Comparison of ENCODE assay signal across 8 cellular contexts in the genomic region with DNA sequence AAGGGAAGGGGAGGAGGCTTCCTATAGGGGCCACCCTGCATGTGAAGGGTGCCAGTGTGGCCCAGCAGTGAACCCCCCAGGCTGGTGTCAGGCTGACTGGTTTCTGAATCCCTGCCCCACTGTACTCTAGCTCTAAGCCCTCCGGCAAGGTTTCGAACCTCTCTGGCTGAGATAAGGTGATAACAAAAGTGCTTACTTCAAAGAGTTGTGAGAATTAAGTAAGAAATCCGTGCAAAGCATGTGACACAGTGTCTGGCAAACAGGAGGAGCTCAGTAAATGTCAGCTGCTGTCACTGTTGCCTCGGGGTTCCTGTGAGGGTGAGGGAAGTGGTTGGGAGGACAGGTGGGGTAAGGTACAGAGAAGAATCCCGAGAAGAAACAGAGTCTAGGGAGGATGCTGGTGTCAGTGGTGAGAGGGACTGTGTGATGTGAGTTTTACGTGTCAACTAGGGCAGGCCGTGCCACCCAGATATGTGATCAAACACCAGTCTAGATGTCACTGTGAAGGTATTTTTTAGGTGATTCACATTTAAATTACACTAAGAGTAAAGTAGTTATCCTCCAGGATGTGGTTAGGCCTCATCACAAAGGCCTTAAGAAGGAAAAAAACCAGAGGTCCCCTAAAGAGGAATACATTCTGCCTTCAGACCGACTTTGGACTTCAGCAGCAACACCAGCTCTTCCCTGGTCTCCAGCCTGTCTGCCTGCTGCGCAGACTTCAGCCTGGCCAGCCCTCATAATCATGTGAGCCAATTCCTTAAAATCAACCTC.
DNase-seq lines count a peak whose midpoint lies in the region; ATAC-seq and TF ChIP-seq lines count a peak whose summit lies in the region.

No MANE protein-coding gene starts in this region.

- H3K36me3 Mint-ChIP-seq in activated T-helper 1 cell treated with anti-CD3 and anti-CD28 coated beads, Interleukin-12 subunit alpha, Interleukin-12 subunit beta, Interleukin-2, Interleukin-4 antibody, amounts not matched to agents 30 ng/mL and 10 ng/mL and 1 ng/mL, durations not matched to agents 14 hours and 24 hours and 36 hours (ENCODE audit: low read depth) = no peaks in the 10 kb centered on the region

- H3K9me3 ChIP-seq in RWPE2 (ENCODE audit: severe bottlenecking) (no peaks in the 10 kb centered on the region), mesodermal cell (ENCODE audit: control insufficient read depth, low read length) (no peaks in the 10 kb centered on the region), adrenal gland (replicated peaks in 1 of 3) (no peaks in the 10 kb centered on the region)

- H3K27ac Mint-ChIP-seq in activated T-helper 1 cell treated with anti-CD3 and anti-CD28 coated beads, Interleukin-12 subunit alpha, Interleukin-12 subunit beta, Interleukin-2, Interleukin-4 antibody, amounts not matched to agents 30 ng/mL and 10 ng/mL and 1 ng/mL, durations not matched to agents 14 hours and 24 hours and 36 hours = peak overlapping the region; percentile 72

- H3K4me1 ChIP-seq in RWPE2 (ENCODE audit: insufficient read depth, poor library complexity, severe bottlenecking) = no peaks in the 10 kb centered on the region
- H3K4me1 ChIP-seq in mesodermal cell (ENCODE audit: control insufficient read depth, insufficient read depth, low read length, poor library complexity, severe bottlenecking) = peaks cover 5% of the 10 kb centered on the region
- peaks cover 0 to 3% of the 10 kb centered on the region in 2 donors for H3K4me1 ChIP-seq in adrenal gland (replicated peaks in 1 of 2)

- no peak for TF ChIP-seq POLR2A in adrenal gland (IDR thresholded peaks at IDR 0.05)
- no peak for TF ChIP-seq POLR2A in lower leg skin (IDR thresholded peaks at IDR 0.05)

- intact Hi-C loops in activated T-helper 1 cell treated with anti-CD3 and anti-CD28 coated beads, Interleukin-12 subunit alpha, Interleukin-12 subunit beta, Interleukin-2, Interleukin-4 antibody, amounts not matched to agents 30 ng/mL and 10 ng/mL and 1 ng/mL, durations not matched to agents 14 hours and 24 hours and 36 hours (cut with micrococcal nuclease) = loop anchor here (1.0 to 2.0 kb wide), 2 partner anchors 27 to 40 kb away; no protein-coding TSS in a partner anchor
- intact Hi-C loops in adrenal gland (cut with DNase I) (no loop called here), lower leg skin (cut with DNase I; ENCODE audit: low total_unique reads) (no loop called here)

- no peaks in the 10 kb centered on the region for H3K36me3 ChIP-seq in RWPE2 (ENCODE audit: low read depth)
- H3K36me3 ChIP-seq in mesodermal cell (ENCODE audit: control insufficient read depth, insufficient read depth, low read length) = no peaks in the 10 kb centered on the region
- H3K36me3 ChIP-seq in adrenal gland (replicated peaks in 1 of 2) = no peaks in the 10 kb centered on the region

- H3K4me1 Mint-ChIP-seq in activated T-helper 1 cell treated with anti-CD3 and anti-CD28 coated beads, Interleukin-12 subunit alpha, Interleukin-12 subunit beta, Interleukin-2, Interleukin-4 antibody, amounts not matched to agents 30 ng/mL and 10 ng/mL and 1 ng/mL, durations not matched to agents 14 hours and 24 hours and 36 hours (ENCODE audit: low read depth) = peaks cover 21% of the 10 kb centered on the region

- peak overlapping the region; percentile 60 for H3K4me3 Mint-ChIP-seq in activated T-helper 1 cell treated with anti-CD3 and anti-CD28 coated beads, Interleukin-12 subunit alpha, Interleukin-12 subunit beta, Interleukin-2, Interleukin-4 antibody, amounts not matched to agents 30 ng/mL and 10 ng/mL and 1 ng/mL, durations not matched to agents 14 hours and 24 hours and 36 hours

- no peaks in the 10 kb centered on the region for H3K27me3 Mint-ChIP-seq in activated T-helper 1 cell treated with anti-CD3 and anti-CD28 coated beads, Interleukin-12 subunit alpha, Interleukin-12 subunit beta, Interleukin-2, Interleukin-4 antibody, amounts not matched to agents 30 ng/mL and 10 ng/mL and 1 ng/mL, durations not matched to agents 14 hours and 24 hours and 36 hours (ENCODE audit: insufficient read depth)

- peak; percentile 35; the same call in 2 of the 3 replicates for ATAC-seq in RWPE2 (ENCODE audit: low read depth)

- H3K27me3 ChIP-seq in RWPE2 (ENCODE audit: insufficient read depth, poor library complexity, severe bottlenecking) = no peaks in the 10 kb centered on the region
- no peaks in the 10 kb centered on the region for H3K27me3 ChIP-seq in adrenal gland

- WGBS in mesodermal cell (ENCODE audit: insufficient coverage in 2 of 2), 2 experiments = 70 to 74% methylated on average over 4 to 5 of the region's 9 CpGs
- 65 to 80% (median 73%) methylated on average over 9 of the region's 9 CpGs for whole genome bisulfite sequencing in adrenal gland, 4 donors
- WGBS in lower leg skin, 2 donors = 56 to 62% methylated on average over 9 of the region's 9 CpGs

- no peak for DNase-seq in RWPE2 (ENCODE audit: low spot score)
- peak; percentile 34 for DNase-seq in activated T-helper 1 cell treated with anti-CD3 and anti-CD28 coated beads, Interleukin-12 subunit alpha, Interleukin-12 subunit beta, Interleukin-2, Interleukin-4 antibody, amounts not matched to agents 30 ng/mL and 10 ng/mL and 1 ng/mL, durations not matched to agents 14 hours and 24 hours and 36 hours (ENCODE audit: low spot score)
- DNase-seq in stimulated activated naive CD4-positive, alpha-beta T cell (lab: John Stamatoyannopoulos, UW) = peak; percentile 57 to 92 (median 72)
- no peak for DNase-seq in adrenal gland
- no peak for DNase-seq in lower leg skin (ENCODE audit: low spot score in 2 of 2)
- DNase-seq in HK-2 (ENCODE audit: unreplicated experiment) = no peak
- no peak for DNase-seq in NCI-H226

- H3K4me3 ChIP-seq in RWPE2 (ENCODE audit: severe bottlenecking) (no peak overlapping the region), mesodermal cell (ENCODE audit: extremely low read depth, insufficient read depth, low read length, poor library complexity, severe bottlenecking) (no peak overlapping the region), adrenal gland (no peak overlapping the region), lower leg skin (ENCODE audit: low read depth, poor library complexity, severe bottlenecking) (no peak overlapping the region)

- H3K9me3 Mint-ChIP-seq in activated T-helper 1 cell treated with anti-CD3 and anti-CD28 coated beads, Interleukin-12 subunit alpha, Interleukin-12 subunit beta, Interleukin-2, Interleukin-4 antibody, amounts not matched to agents 30 ng/mL and 10 ng/mL and 1 ng/mL, durations not matched to agents 14 hours and 24 hours and 36 hours = no peaks in the 10 kb centered on the region

- H3K27ac ChIP-seq in RWPE2 (ENCODE audit: poor library complexity, severe bottlenecking) (no peak overlapping the region), mesodermal cell (ENCODE audit: low read depth, low read length, severe bottlenecking) (peak overlapping the region; percentile 23), adrenal gland (peak overlapping the region in 1 of 5 donors; percentile 10)

- TF ChIP-seq CTCF in RWPE2 (IDR thresholded peaks at IDR 0.05; ENCODE audit: poor library complexity, severe bottlenecking) (no peak), adrenal gland (IDR thresholded peaks at IDR 0.05) (no peak), lower leg skin (IDR thresholded peaks at IDR 0.05) (no peak)

Comparison
In these comparisons a context has a peak if more than half of its experiments do, and no peak if none do; other contexts are left out.
1. DNase-seq: peak in activated T-helper 1 cell treated with anti-CD3 and anti-CD28 coated beads, Interleukin-12 subunit alpha, Interleukin-12 subunit beta, Interleukin-2, Interleukin-4 antibody, amounts not matched to agents 30 ng/mL and 10 ng/mL and 1 ng/mL, durations not matched to agents 14 hours and 24 hours and 36 hours (single experiment) and stimulated activated naive CD4-positive, alpha-beta T cell (6 of 6); none in RWPE2 (single experiment), adrenal gland (0 of 7), lower leg skin (0 of 2), HK-2 (single experiment) and NCI-H226 (single experiment).